In genomic region chr4:87068591-87069021, GRCh38 we compare ENCODE assay signal across 11 cellular contexts.
DNase-seq lines count a peak whose midpoint lies in the region; TF ChIP-seq lines count a peak whose summit lies in the region.
"Had no signal": no experiment of that assay in that cellular context is flagged by ENCODE, and none has a peak within 500 bp of the region (broad histone marks: within the 10 kb centered on the region; RNA-seq: fewer than 3 reads in every experiment).

No MANE protein-coding gene starts in this region.

- peaks cover 2% of the 10 kb centered on the region for H3K27me3 Mint-ChIP-seq in glutamatergic neuron (ENCODE audit: unreplicated experiment)

- H3K4me1 Mint-ChIP-seq in glutamatergic neuron (ENCODE audit: low read depth, unreplicated experiment), result peaks cover 27% of the 10 kb centered on the region

- POLR2A ChIA-PET in GM10248 (lab: Yijun Ruan, JAX), result no interaction called here

- CTCF ChIA-PET in GM10248 (lab: Yijun Ruan, JAX), result interaction anchor here (0.9 to 4.1 kb wide), 5 partner anchors 12 to 574 kb away, joined by 3 to 12 read pairs (median 3); no protein-coding TSS in a partner anchor

- peaks cover 2% of the 10 kb centered on the region for H3K9me3 Mint-ChIP-seq in glutamatergic neuron (ENCODE audit: unreplicated experiment)

- H3K27ac Mint-ChIP-seq in glutamatergic neuron (ENCODE audit: unreplicated experiment), result peak overlapping the region; percentile 81

- H3K36me3 ChIP-seq in suprapubic skin, result no peaks in the 10 kb centered on the region

- peak overlapping the region; percentile 50 for H3K27ac ChIP-seq in suprapubic skin

- H3K4me3 Mint-ChIP-seq in glutamatergic neuron (ENCODE audit: unreplicated experiment), result peak overlapping the region; percentile 61

- no peaks in the 10 kb centered on the region for H3K27me3 ChIP-seq in suprapubic skin
- H3K27me3 ChIP-seq: spleen had no signal

- TF ChIP-seq CTCF in glutamatergic neuron (IDR thresholded peaks at IDR 0.05; ENCODE audit: partially characterized antibody, unreplicated experiment), result no peak
- no peak for TF ChIP-seq CTCF in suprapubic skin (IDR thresholded peaks at IDR 0.05)
- TF ChIP-seq CTCF in GM10248 (IDR thresholded peaks at IDR 0.05; ENCODE audit: control extremely low read depth, extremely low read depth, low read depth, missing control alignments), result no peak

- WGBS in suprapubic skin, result 26% methylated on average over 7 of the region's 7 CpGs

- TF ChIP-seq POLR2A in suprapubic skin (IDR thresholded peaks at IDR 0.05), result no peak

- H3K36me3 Mint-ChIP-seq in glutamatergic neuron (ENCODE audit: unreplicated experiment), result peaks cover 4% of the 10 kb centered on the region

- peak; percentile 94 for DNase-seq in NCI-H1092 (lab: John Stamatoyannopoulos, UW)
- peak; percentile 37 for DNase-seq in NCI-H774 (lab: John Stamatoyannopoulos, UW)
- no peak for DNase-seq in glutamatergic neuron
- no peak for DNase-seq in suprapubic skin (ENCODE audit: low spot score in 2 of 2)
- DNase-seq in activated CD4-positive, CD25-positive, alpha-beta regulatory T cell (lab: John Stamatoyannopoulos, UW), result no peak
- DNase-seq in UCSD-AML1 (lab: John Stamatoyannopoulos, UW; ENCODE audit: unreplicated experiment), result no peak
- no peak for DNase-seq in ecto neural progenitor cell (ENCODE audit: low spot score)
- no peak for DNase-seq in GM10248 (ENCODE audit: extremely low spot score)
- DNase-seq: activated CD4-positive, alpha-beta T cell treated with anti-CD3 and anti-CD28 coated beads for 4 hours; MV-4-11; spleen had no signal

- H3K9me3 ChIP-seq in suprapubic skin, result no peaks in the 10 kb centered on the region
- H3K9me3 ChIP-seq: spleen had no signal

- no peak overlapping the region for H3K4me3 ChIP-seq in suprapubic skin
- H3K4me3 ChIP-seq: spleen had no signal

- H3K4me1 ChIP-seq in suprapubic skin, result peaks cover 41% of the 10 kb centered on the region

- TF ChIP-seq EP300 in suprapubic skin (IDR thresholded peaks at IDR 0.05), result no peak

Comparison
In these comparisons a context has a peak if more than half of its experiments do, and no peak if none do; other contexts are left out.
1. DNase-seq: peak in NCI-H1092 (single experiment) and NCI-H774 (single experiment); none in glutamatergic neuron (single experiment), suprapubic skin (0 of 2), activated CD4-positive, CD25-positive, alpha-beta regulatory T cell (0 of 4), UCSD-AML1 (single experiment), ecto neural progenitor cell (single experiment) and GM10248 (single experiment).